In the genomic region with DNA sequence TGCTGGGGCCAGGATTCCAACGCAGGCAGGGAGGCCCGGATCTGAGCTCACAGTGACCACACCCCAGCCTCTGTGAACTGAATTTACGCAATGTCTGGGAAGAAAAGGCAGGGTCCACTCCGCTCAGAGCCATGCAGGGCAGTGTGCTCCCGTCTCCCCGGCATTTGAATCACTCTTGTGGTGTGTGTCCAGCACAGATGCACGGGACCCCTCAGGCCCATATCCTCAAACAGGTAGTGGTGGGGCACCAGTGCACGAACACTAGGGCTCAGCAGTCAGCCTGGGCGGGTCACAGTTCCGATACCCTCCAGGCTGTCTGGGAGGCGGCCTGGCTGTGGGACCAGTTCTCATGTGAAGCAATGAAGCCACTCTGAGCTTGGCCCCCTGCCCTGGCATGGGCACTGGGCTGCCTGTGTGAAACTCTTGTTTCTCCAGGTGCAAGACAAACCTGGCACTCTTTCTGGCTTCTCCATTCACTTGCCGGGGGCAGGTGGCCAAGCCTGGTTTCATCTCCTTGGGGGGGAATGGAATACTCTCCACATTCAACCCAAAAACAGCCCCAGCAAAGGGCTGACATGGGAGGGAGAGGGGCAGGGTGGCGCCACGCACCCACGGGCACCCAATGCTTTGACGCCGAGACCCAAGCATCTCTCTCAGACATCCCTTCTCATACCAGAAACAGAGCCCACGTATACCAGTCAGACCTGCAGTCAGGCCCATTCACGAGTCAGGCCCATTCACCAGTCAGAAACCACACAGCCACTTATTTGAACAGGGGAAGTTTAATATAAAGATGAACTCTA, we compare ENCODE assay signal across 1 cellular context.
TF ChIP-seq lines count a peak whose summit lies in the region.

No MANE protein-coding gene starts in this region.

TF ChIP-seq in HepG2, 621 proteins besides CTCF, POLR2A, EP300 and RAD21 (continued from another document and continues in another):
- TF ChIP-seq, protein P1, sequence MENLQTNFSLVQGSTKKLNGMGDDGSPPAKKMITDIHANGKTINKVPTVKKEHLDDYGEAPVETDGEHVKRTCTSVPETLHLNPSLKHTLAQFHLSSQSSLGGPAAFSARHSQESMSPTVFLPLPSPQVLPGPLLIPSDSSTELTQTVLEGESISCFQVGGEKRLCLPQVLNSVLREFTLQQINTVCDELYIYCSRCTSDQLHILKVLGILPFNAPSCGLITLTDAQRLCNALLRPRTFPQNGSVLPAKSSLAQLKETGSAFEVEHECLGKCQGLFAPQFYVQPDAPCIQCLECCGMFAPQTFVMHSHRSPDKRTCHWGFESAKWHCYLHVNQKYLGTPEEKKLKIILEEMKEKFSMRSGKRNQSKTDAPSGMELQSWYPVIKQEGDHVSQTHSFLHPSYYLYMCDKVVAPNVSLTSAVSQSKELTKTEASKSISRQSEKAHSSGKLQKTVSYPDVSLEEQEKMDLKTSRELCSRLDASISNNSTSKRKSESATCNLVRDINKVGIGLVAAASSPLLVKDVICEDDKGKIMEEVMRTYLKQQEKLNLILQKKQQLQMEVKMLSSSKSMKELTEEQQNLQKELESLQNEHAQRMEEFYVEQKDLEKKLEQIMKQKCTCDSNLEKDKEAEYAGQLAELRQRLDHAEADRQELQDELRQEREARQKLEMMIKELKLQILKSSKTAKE (CRISPR knock-in tag; IDR thresholded peaks at IDR 0.05; ENCODE audit: borderline replicate concordance): no peak; the same call in 1 of the 2 replicates
- TF ChIP-seq PITX1 (CRISPR knock-in tag; IDR thresholded peaks at IDR 0.05): no peak
- TF ChIP-seq MED8 (CRISPR knock-in tag; IDR thresholded peaks at IDR 0.05; ENCODE audit: insufficient replicate concordance): no peak
- TF ChIP-seq ZFP82 (CRISPR knock-in tag; IDR thresholded peaks at IDR 0.05; ENCODE audit: borderline replicate concordance): no peak
- no peak for TF ChIP-seq SCMH1 (CRISPR knock-in tag; IDR thresholded peaks at IDR 0.05; ENCODE audit: borderline replicate concordance)
- TF ChIP-seq ZNF646 (CRISPR knock-in tag; IDR thresholded peaks at IDR 0.05): no peak
- TF ChIP-seq, protein P2, sequence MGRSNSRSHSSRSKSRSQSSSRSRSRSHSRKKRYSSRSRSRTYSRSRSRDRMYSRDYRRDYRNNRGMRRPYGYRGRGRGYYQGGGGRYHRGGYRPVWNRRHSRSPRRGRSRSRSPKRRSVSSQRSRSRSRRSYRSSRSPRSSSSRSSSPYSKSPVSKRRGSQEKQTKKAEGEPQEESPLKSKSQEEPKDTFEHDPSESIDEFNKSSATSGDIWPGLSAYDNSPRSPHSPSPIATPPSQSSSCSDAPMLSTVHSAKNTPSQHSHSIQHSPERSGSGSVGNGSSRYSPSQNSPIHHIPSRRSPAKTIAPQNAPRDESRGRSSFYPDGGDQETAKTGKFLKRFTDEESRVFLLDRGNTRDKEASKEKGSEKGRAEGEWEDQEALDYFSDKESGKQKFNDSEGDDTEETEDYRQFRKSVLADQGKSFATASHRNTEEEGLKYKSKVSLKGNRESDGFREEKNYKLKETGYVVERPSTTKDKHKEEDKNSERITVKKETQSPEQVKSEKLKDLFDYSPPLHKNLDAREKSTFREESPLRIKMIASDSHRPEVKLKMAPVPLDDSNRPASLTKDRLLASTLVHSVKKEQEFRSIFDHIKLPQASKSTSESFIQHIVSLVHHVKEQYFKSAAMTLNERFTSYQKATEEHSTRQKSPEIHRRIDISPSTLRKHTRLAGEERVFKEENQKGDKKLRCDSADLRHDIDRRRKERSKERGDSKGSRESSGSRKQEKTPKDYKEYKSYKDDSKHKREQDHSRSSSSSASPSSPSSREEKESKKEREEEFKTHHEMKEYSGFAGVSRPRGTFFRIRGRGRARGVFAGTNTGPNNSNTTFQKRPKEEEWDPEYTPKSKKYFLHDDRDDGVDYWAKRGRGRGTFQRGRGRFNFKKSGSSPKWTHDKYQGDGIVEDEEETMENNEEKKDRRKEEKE (IDR thresholded peaks at IDR 0.05): no peak
- TF ChIP-seq SRF (IDR thresholded peaks at IDR 0.05; ENCODE audit: low read depth, low read length): no peak
- no peak for TF ChIP-seq DNMT1 (CRISPR knock-in tag; IDR thresholded peaks at IDR 0.05)
- TF ChIP-seq ARNT (IDR thresholded peaks at IDR 0.05): no peak
- TF ChIP-seq KDM6A (CRISPR knock-in tag; IDR thresholded peaks at IDR 0.05; ENCODE audit: low read depth): no peak
- TF ChIP-seq TRIM24 (CRISPR knock-in tag; IDR thresholded peaks at IDR 0.05): no peak
- no peak for TF ChIP-seq ZNF589 (CRISPR knock-in tag; conservative IDR thresholded peaks at IDR 0.05)
- 0 out of 2 replicates have a peak, but pooled peaks have one; percentile 10 for TF ChIP-seq TBP (CRISPR knock-in tag; IDR thresholded peaks at IDR 0.05)
- no peak for TF ChIP-seq MIER3 (CRISPR knock-in tag; IDR thresholded peaks at IDR 0.05; ENCODE audit: borderline replicate concordance)
- TF ChIP-seq ZSCAN12 (CRISPR knock-in tag; IDR thresholded peaks at IDR 0.05): no peak
- no peak for TF ChIP-seq IRX3 (CRISPR knock-in tag; IDR thresholded peaks at IDR 0.05; ENCODE audit: borderline replicate concordance, low read depth)
- no peak for TF ChIP-seq WIZ (CRISPR knock-in tag; IDR thresholded peaks at IDR 0.05)
- TF ChIP-seq ZNF550 (CRISPR knock-in tag; IDR thresholded peaks at IDR 0.05; ENCODE audit: borderline replicate concordance): no peak
- no peak for TF ChIP-seq ZNF549 (CRISPR knock-in tag; IDR thresholded peaks at IDR 0.05)
- TF ChIP-seq REPIN1 (CRISPR knock-in tag; IDR thresholded peaks at IDR 0.05; ENCODE audit: borderline replicate concordance, low read depth): no peak
- TF ChIP-seq ZNF552 (CRISPR knock-in tag; IDR thresholded peaks at IDR 0.05; ENCODE audit: borderline replicate concordance): no peak
- TF ChIP-seq U2AF1 (optimal IDR thresholded peaks at IDR 0.05; ENCODE audit: low read depth, low read length): no peak
- no peak for TF ChIP-seq CCDC6 (CRISPR knock-in tag; IDR thresholded peaks at IDR 0.05)
- TF ChIP-seq NAIF1 (CRISPR knock-in tag; IDR thresholded peaks at IDR 0.05; ENCODE audit: borderline replicate concordance): no peak
- TF ChIP-seq ZNF232 (CRISPR knock-in tag; IDR thresholded peaks at IDR 0.05; ENCODE audit: borderline replicate concordance): 0 out of 2 replicates have a peak, but pooled peaks have one; percentile 49
- TF ChIP-seq NBN (conservative IDR thresholded peaks at IDR 0.05): no peak
- TF ChIP-seq ZNF225 (CRISPR knock-in tag; IDR thresholded peaks at IDR 0.05): no peak
- TF ChIP-seq ZSCAN29 (CRISPR knock-in tag; conservative IDR thresholded peaks at IDR 0.05): no peak
- TF ChIP-seq ZNF121 (CRISPR knock-in tag; IDR thresholded peaks at IDR 0.05): 0 out of 2 replicates have a peak, but pooled peaks have one; percentile 18
- TF ChIP-seq, protein P3, sequence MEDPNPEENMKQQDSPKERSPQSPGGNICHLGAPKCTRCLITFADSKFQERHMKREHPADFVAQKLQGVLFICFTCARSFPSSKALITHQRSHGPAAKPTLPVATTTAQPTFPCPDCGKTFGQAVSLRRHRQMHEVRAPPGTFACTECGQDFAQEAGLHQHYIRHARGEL (CRISPR knock-in tag; IDR thresholded peaks at IDR 0.05): no peak
- TF ChIP-seq MTA1 (CRISPR knock-in tag; IDR thresholded peaks at IDR 0.05; ENCODE audit: borderline replicate concordance): no peak
- no peak for TF ChIP-seq KDM1A (CRISPR knock-in tag; IDR thresholded peaks at IDR 0.05)
- no peak for TF ChIP-seq ZNF652 (CRISPR knock-in tag; IDR thresholded peaks at IDR 0.05; ENCODE audit: borderline replicate concordance, low read depth)
- no peak for TF ChIP-seq ZNF572 (CRISPR knock-in tag; IDR thresholded peaks at IDR 0.05)
- no peak for TF ChIP-seq CSRNP1 (CRISPR knock-in tag; IDR thresholded peaks at IDR 0.05)
- TF ChIP-seq NKX3-1 (CRISPR knock-in tag; IDR thresholded peaks at IDR 0.05): no peak
- TF ChIP-seq, protein P4, sequence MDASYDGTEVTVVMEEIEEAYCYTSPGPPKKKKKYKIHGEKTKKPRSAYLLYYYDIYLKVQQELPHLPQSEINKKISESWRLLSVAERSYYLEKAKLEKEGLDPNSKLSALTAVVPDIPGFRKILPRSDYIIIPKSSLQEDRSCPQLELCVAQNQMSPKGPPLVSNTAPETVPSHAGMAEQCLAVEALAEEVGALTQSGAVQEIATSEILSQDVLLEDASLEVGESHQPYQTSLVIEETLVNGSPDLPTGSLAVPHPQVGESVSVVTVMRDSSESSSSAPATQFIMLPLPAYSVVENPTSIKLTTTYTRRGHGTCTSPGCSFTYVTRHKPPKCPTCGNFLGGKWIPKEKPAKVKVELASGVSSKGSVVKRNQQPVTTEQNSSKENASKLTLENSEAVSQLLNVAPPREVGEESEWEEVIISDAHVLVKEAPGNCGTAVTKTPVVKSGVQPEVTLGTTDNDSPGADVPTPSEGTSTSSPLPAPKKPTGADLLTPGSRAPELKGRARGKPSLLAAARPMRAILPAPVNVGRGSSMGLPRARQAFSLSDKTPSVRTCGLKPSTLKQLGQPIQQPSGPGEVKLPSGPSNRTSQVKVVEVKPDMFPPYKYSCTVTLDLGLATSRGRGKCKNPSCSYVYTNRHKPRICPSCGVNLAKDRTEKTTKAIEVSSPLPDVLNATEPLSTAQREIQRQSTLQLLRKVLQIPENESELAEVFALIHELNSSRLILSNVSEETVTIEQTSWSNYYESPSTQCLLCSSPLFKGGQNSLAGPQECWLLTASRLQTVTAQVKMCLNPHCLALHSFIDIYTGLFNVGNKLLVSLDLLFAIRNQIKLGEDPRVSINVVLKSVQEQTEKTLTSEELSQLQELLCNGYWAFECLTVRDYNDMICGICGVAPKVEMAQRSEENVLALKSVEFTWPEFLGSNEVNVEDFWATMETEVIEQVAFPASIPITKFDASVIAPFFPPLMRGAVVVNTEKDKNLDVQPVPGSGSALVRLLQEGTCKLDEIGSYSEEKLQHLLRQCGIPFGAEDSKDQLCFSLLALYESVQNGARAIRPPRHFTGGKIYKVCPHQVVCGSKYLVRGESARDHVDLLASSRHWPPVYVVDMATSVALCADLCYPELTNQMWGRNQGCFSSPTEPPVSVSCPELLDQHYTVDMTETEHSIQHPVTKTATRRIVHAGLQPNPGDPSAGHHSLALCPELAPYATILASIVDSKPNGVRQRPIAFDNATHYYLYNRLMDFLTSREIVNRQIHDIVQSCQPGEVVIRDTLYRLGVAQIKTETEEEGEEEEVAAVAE (CRISPR knock-in tag; IDR thresholded peaks at IDR 0.05; ENCODE audit: borderline replicate concordance): no peak
- TF ChIP-seq CSRNP2 (CRISPR knock-in tag; conservative IDR thresholded peaks at IDR 0.05; ENCODE audit: low read depth): no peak
- TF ChIP-seq KAT7 (CRISPR knock-in tag; IDR thresholded peaks at IDR 0.05; ENCODE audit: borderline replicate concordance): no peak
